In genomic region chr9:109781541-109782197, GRCh38 we compare ENCODE assay signal across 15 cellular contexts. TPM values are rescaled to one million over a fixed set of nuclear protein-coding genes. Genes with fewer than 3 reads are reported as not detected.
DNase-seq lines count a peak whose midpoint lies in the region; ATAC-seq, FAIRE-seq and TF ChIP-seq lines count a peak whose summit lies in the region.
"Had no signal": no experiment of that assay in that cellular context is flagged by ENCODE, and none has a peak within 500 bp of the region (broad histone marks: within the 10 kb centered on the region; RNA-seq: fewer than 3 reads in every experiment).

No MANE protein-coding gene starts in this region.

- POLR2A ChIA-PET in CD4-positive, alpha-beta memory T cell (lab: Charles Lee; ENCODE audit: partially characterized antibody) = no interaction called here

- H3K4me3 ChIP-seq in HUES6 (ENCODE audit: low read depth, low read length) (peak overlapping the region; percentile 75; the same call in 1 of the 2 replicates), cardiac fibroblast (replicated peaks in 1 of 2; ENCODE audit: low read depth in 2 of 2, low read length in 2 of 2) (peak overlapping the region in 1 of 2 donors; percentile 74), keratinocyte (ENCODE audit: control insufficient read depth in 2 of 3, extremely low read depth in 1 of 3, insufficient read depth in 2 of 3, low read depth in 1 of 3, low read length in 3 of 3) (peak overlapping the region in 1 of 3 experiments; percentile 92), suprapubic skin (peak overlapping the region; percentile 64), Peyer's patch (peak overlapping the region in 1 of 4 donors; percentile 60)
- no peak overlapping the region for H3K4me3 ChIP-seq in CD4-positive, alpha-beta memory T cell (ENCODE audit: low read length in 2 of 2)

- dilution Hi-C loops in keratinocyte (cut with MboI; ENCODE audit: extremely low pct_ligation_motif_present, low sequenced_read_pairs) = no loop called here

- no peak overlapping the region for H2AFZ ChIP-seq in keratinocyte (ENCODE audit: control insufficient read depth, low read length)

- H3K36me3 ChIP-seq in HUES6 (ENCODE audit: control insufficient read depth, insufficient read depth, low read length) (no peaks in the 10 kb centered on the region), keratinocyte (ENCODE audit: control insufficient read depth in 2 of 2, extremely low read depth in 1 of 2, insufficient read depth in 2 of 2, low read length in 2 of 2) (no peaks in the 10 kb centered on the region), suprapubic skin (no peaks in the 10 kb centered on the region), Peyer's patch (no peaks in the 10 kb centered on the region)
- no peaks in the 10 kb centered on the region for H3K36me3 ChIP-seq in CD4-positive, alpha-beta memory T cell (ENCODE audit: insufficient read depth, low read length)

- intact Hi-C loops in CD4-positive, alpha-beta memory T cell (cut with micrococcal nuclease) = no loop called here

- no peak overlapping the region for H3K4me3 Mint-ChIP-seq in CD4-positive, alpha-beta memory T cell
- H3K4me3 Mint-ChIP-seq: activated CD8-positive, alpha-beta T cell treated with anti-CD3 and anti-CD28 coated beads for 36 hours; activated naive CD8-positive, alpha-beta T cell treated with anti-CD3 and anti-CD28 coated beads, Interleukin-2, amount 10 ng/mL, durations not matched to agents 7 days and 5 days had no signal

- no peaks in the 10 kb centered on the region for H3K9me1 ChIP-seq in keratinocyte (ENCODE audit: control insufficient read depth, extremely low read depth, insufficient read depth, low read length)

- H3K9ac ChIP-seq in HUES6 (ENCODE audit: low read length) (no peak overlapping the region), keratinocyte (ENCODE audit: control insufficient read depth, extremely low read depth, insufficient read depth, low read length) (no peak overlapping the region)

- peaks cover 0 to 7% (median under 1%) of the 10 kb centered on the region in 8 donors for H3K9me3 Mint-ChIP-seq in CD4-positive, alpha-beta memory T cell
- H3K9me3 Mint-ChIP-seq: activated CD8-positive, alpha-beta T cell treated with anti-CD3 and anti-CD28 coated beads for 36 hours had no signal

- no peak for TF ChIP-seq POLR2A in suprapubic skin (IDR thresholded peaks at IDR 0.05)
- TF ChIP-seq POLR2A in Peyer's patch (IDR thresholded peaks at IDR 0.05) = no peak

- H3K4me1 ChIP-seq in HUES6 (ENCODE audit: control insufficient read depth, insufficient read depth, low read length) (peaks cover 6% of the 10 kb centered on the region; the same call in 1 of the 2 replicates), keratinocyte (ENCODE audit: control insufficient read depth, extremely low read depth, insufficient read depth, low read length) (peaks cover 14% of the 10 kb centered on the region), suprapubic skin (peaks cover 13% of the 10 kb centered on the region), Peyer's patch (peaks cover 0 to 5% (median 2%) of the 10 kb centered on the region in 4 donors)
- no peaks in the 10 kb centered on the region for H3K4me1 ChIP-seq in CD4-positive, alpha-beta memory T cell (ENCODE audit: insufficient read depth, low read length)

- H3K27ac ChIP-seq in HUES6 (ENCODE audit: low read depth, low read length) (no peak overlapping the region), keratinocyte (ENCODE audit: control insufficient read depth, insufficient read depth, low read length) (no peak overlapping the region), suprapubic skin (no peak overlapping the region), Peyer's patch (no peak overlapping the region)
- H3K27ac ChIP-seq in CD4-positive, alpha-beta memory T cell (ENCODE audit: low read depth, low read length) = no peak overlapping the region
- H3K27ac ChIP-seq: epithelial cell of prostate had no signal

- H3K9me3 ChIP-seq in HUES6 (ENCODE audit: control insufficient read depth, insufficient read depth, low read depth, low read length) (no peaks in the 10 kb centered on the region), keratinocyte (ENCODE audit: control insufficient read depth, low read depth, low read length) (no peaks in the 10 kb centered on the region), suprapubic skin (no peaks in the 10 kb centered on the region), Peyer's patch (no peaks in the 10 kb centered on the region)
- no peaks in the 10 kb centered on the region for H3K9me3 ChIP-seq in CD4-positive, alpha-beta memory T cell (ENCODE audit: control insufficient read depth in 1 of 2, low read length in 2 of 2)

- H3K27ac Mint-ChIP-seq in CD4-positive, alpha-beta memory T cell = no peak overlapping the region
- H3K27ac Mint-ChIP-seq: activated CD8-positive, alpha-beta T cell treated with anti-CD3 and anti-CD28 coated beads for 36 hours; activated naive CD8-positive, alpha-beta T cell treated with anti-CD3 and anti-CD28 coated beads, Interleukin-2, amount 10 ng/mL, durations not matched to agents 7 days and 5 days had no signal

- FAIRE-seq in keratinocyte (lab: Jason Lieb, UNC) = peak; percentile 55
- FAIRE-seq: H54 had no signal

- peaks cover 0 to 6% (median 2%) of the 10 kb centered on the region in 4 donors for H3K4me1 Mint-ChIP-seq in CD4-positive, alpha-beta memory T cell
- H3K4me1 Mint-ChIP-seq: activated naive CD8-positive, alpha-beta T cell treated with anti-CD3 and anti-CD28 coated beads, Interleukin-2, amount 10 ng/mL, durations not matched to agents 7 days and 5 days had no signal

- no peaks in the 10 kb centered on the region for H3K36me3 Mint-ChIP-seq in CD4-positive, alpha-beta memory T cell
- H3K36me3 Mint-ChIP-seq: activated naive CD8-positive, alpha-beta T cell treated with anti-CD3 and anti-CD28 coated beads, Interleukin-2, amount 10 ng/mL, durations not matched to agents 7 days and 5 days had no signal

- DNase-seq in cardiac fibroblast (ENCODE audit: low read depth in 2 of 2) (peak; percentile 13 to 14), keratinocyte (ENCODE audit: low read depth, low spot score) (no peak), suprapubic skin (ENCODE audit: low spot score in 2 of 2) (no peak), Peyer's patch (no peak), COLO668 (lab: John Stamatoyannopoulos, UW; ENCODE audit: unreplicated experiment) (no peak)
- DNase-seq in CD4-positive, alpha-beta memory T cell = no peak
- DNase-seq: activated CD8-positive, alpha-beta T cell treated with anti-CD3 and anti-CD28 coated beads for 36 hours; activated naive CD8-positive, alpha-beta T cell treated with anti-CD3 and anti-CD28 coated beads, Interleukin-2, amount 10 ng/mL, durations not matched to agents 7 days and 5 days; DMS79; NCI-H1092; NCI-H82 had no signal

- peaks cover 44% of the 10 kb centered on the region for H3K27me3 ChIP-seq in HUES6 (ENCODE audit: control insufficient read depth, insufficient read depth, low read length)
- no peaks in the 10 kb centered on the region for H3K27me3 ChIP-seq in keratinocyte (ENCODE audit: control insufficient read depth, extremely low read depth, insufficient read depth, low read length)
- peaks cover 19% of the 10 kb centered on the region for H3K27me3 ChIP-seq in suprapubic skin
- no peaks in the 10 kb centered on the region for H3K27me3 ChIP-seq in Peyer's patch
- H3K27me3 ChIP-seq in CD4-positive, alpha-beta memory T cell (ENCODE audit: insufficient read depth, low read length) = peaks cover 5% of the 10 kb centered on the region

- no peak for ATAC-seq in GM19035 (IDR thresholded peaks at IDR 0.05; ENCODE audit: unreplicated experiment)
- ATAC-seq: activated CD8-positive, alpha-beta T cell treated with anti-CD3 and anti-CD28 coated beads for 36 hours had no signal

- WGBS in suprapubic skin = 55% methylated on average over 4 of the region's 4 CpGs

- H3K79me2 ChIP-seq in keratinocyte (ENCODE audit: control insufficient read depth, insufficient read depth, low read length) = peaks cover 20% of the 10 kb centered on the region

- H3K27me3 Mint-ChIP-seq in CD4-positive, alpha-beta memory T cell = peaks cover 30 to 33% of the 10 kb centered on the region in 2 donors

- no peak for TF ChIP-seq EP300 in suprapubic skin (IDR thresholded peaks at IDR 0.05)

- CTCF ChIA-PET in CD4-positive, alpha-beta memory T cell (lab: Charles Lee; ENCODE audit: partially characterized antibody) = no interaction called here

- TF ChIP-seq CTCF in cardiac fibroblast (IDR thresholded peaks at IDR 0.05; ENCODE audit: low read depth, low read length) (no peak), keratinocyte (optimal IDR thresholded peaks at IDR 0.05 in 1 of 3, IDR thresholded peaks at IDR 0.05 in 1 of 3, conservative IDR thresholded peaks at IDR 0.05 in 1 of 3; ENCODE audit: extremely low read depth in 1 of 3, insufficient read depth in 2 of 3, low read length in 3 of 3) (no peak), suprapubic skin (IDR thresholded peaks at IDR 0.05) (no peak), Peyer's patch (IDR thresholded peaks at IDR 0.05) (no peak)

- peak overlapping the region; percentile 93 for H3K4me2 ChIP-seq in keratinocyte (ENCODE audit: control insufficient read depth, extremely low read depth, insufficient read depth, low read depth, low read length)

- no peaks in the 10 kb centered on the region for H4K20me1 ChIP-seq in keratinocyte (ENCODE audit: control insufficient read depth, extremely low read depth, insufficient read depth, low read length)

RNA-seq across cellular contexts. Expression of gene PALM2AKAP2, which starts 1.7 kb away (rescaled TPM):
- polyA plus RNA-seq in keratinocyte = 2.3 to 8.1 TPM (median 3.6 TPM) in 3 replicates
- 3.6 TPM for polyA plus RNA-seq in keratinocyte (2011; ENCODE audit: low read depth)
- polyA plus RNA-seq in keratinocyte (2011; cell fraction: cytosol; rRNA removed) = 3.4 and 3.5 TPM in 2 replicates
- 6.8 and 6.9 TPM in 2 replicates for polyA plus RNA-seq in keratinocyte (2011; cell fraction: nucleus; rRNA removed)
- 0.08 and 10.0 TPM in 2 replicates for polyA plus RNA-seq in keratinocyte (2012; ENCODE audit: low replicate concordance)
- polyA minus RNA-seq in keratinocyte = 1.1 to 4.2 TPM (median 3.0 TPM) in 3 replicates
- polyA minus RNA-seq in keratinocyte (2011; cell fraction: cytosol; rRNA and poly(A)+ RNA removed) = 6.9 TPM
- 5.3 and 14.3 TPM in 2 replicates for polyA minus RNA-seq in keratinocyte (2011; cell fraction: nucleus; rRNA and poly(A)+ RNA removed)
- total RNA-seq in suprapubic skin (1 to 10 TPM in 3 of 4 donors, under 1 TPM in 1; 0.30 to 2.5 (median 1.9) TPM), Peyer's patch (1 to 10 TPM in 2 of 4 donors, not detected in 2; 1.9 to 3.3 TPM)
- total RNA-seq in CD4-positive, alpha-beta memory T cell = not detected
- not detected for polyA plus RNA-seq in CD4-positive, alpha-beta memory T cell
- total RNA-seq: activated CD8-positive, alpha-beta T cell treated with anti-CD3 and anti-CD28 coated beads for 36 hours; activated naive CD8-positive, alpha-beta T cell treated with anti-CD3 and anti-CD28 coated beads, Interleukin-2, amount 10 ng/mL, durations not matched to agents 7 days and 5 days had no signal

Comparison
In these comparisons a context has a peak if more than half of its experiments do, and no peak if none do; other contexts are left out.
1. H3K4me3 ChIP-seq: peak in HUES6 (single experiment) and suprapubic skin (single experiment); none in CD4-positive, alpha-beta memory T cell (0 of 2).
2. DNase-seq: peak in cardiac fibroblast (2 of 2); none in keratinocyte (single experiment), suprapubic skin (0 of 2), Peyer's patch (0 of 3), CD4-positive, alpha-beta memory T cell (0 of 5) and COLO668 (single experiment).